Comparison of ENCODE assay signal across 14 cellular contexts in genomic region chr3:17847156-17847555, GRCh38.
DNase-seq lines count a peak whose midpoint lies in the region; ATAC-seq and TF ChIP-seq lines count a peak whose summit lies in the region.
"Had no signal": no experiment of that assay in that cellular context is flagged by ENCODE, and none has a peak within 500 bp of the region (broad histone marks: within the 10 kb centered on the region; RNA-seq: fewer than 3 reads in every experiment).

No MANE protein-coding gene starts in this region.

- no peaks in the 10 kb centered on the region for H3K27me3 ChIP-seq in endodermal cell (ENCODE audit: control insufficient read depth, insufficient read depth, low read length, poor library complexity, severe bottlenecking)
- H3K27me3 ChIP-seq: BLaER1 treated with 17β-estradiol and CSF1 and Interleukin-3, amounts not matched to agents 10 nM and 100 nM had no signal

- WGBS in endodermal cell (ENCODE audit: insufficient coverage in 1 of 2, insufficient read length in 1 of 2), 2 experiments, result 90 to 100% methylated on average over 5 of the region's 5 CpGs

- H3K9me3 Mint-ChIP-seq in endodermal cell, result peaks cover 17% of the 10 kb centered on the region

- peak overlapping the region; percentile 15 for H3K27ac Mint-ChIP-seq in endodermal cell
- H3K27ac Mint-ChIP-seq: CD4-positive, CD25-positive, alpha-beta regulatory T cell had no signal

- H3K4me3 ChIP-seq in endodermal cell (ENCODE audit: low read length), result no peak overlapping the region
- H3K4me3 ChIP-seq: BLaER1 treated with 17β-estradiol and CSF1 and Interleukin-3, amounts not matched to agents 10 nM and 100 nM; GM23248 had no signal

- no peak overlapping the region for H3K9ac ChIP-seq in endodermal cell (ENCODE audit: extremely low read depth, low read length, poor library complexity, severe bottlenecking)
- H3K9ac ChIP-seq: BLaER1 treated with 17β-estradiol and CSF1 and Interleukin-3, amounts not matched to agents 10 nM and 100 nM; GM23248 had no signal

- H3K27ac ChIP-seq in endodermal cell (ENCODE audit: low read depth, low read length), result no peak overlapping the region
- H3K27ac ChIP-seq: BLaER1 treated with 17β-estradiol and CSF1 and Interleukin-3, amounts not matched to agents 10 nM and 100 nM; GM23248 had no signal

- ATAC-seq in GM18498 (IDR thresholded peaks at IDR 0.05; ENCODE audit: unreplicated experiment) (peak; percentile 52), GM19438 (IDR thresholded peaks at IDR 0.05; ENCODE audit: low read depth, unreplicated experiment) (peak; percentile 85), HG03280 (IDR thresholded peaks at IDR 0.05; ENCODE audit: unreplicated experiment) (peak; percentile 51)

- no peak overlapping the region for H3K4me3 Mint-ChIP-seq in endodermal cell
- H3K4me3 Mint-ChIP-seq: CD4-positive, CD25-positive, alpha-beta regulatory T cell had no signal

- peaks cover 27% of the 10 kb centered on the region for H3K9me3 ChIP-seq in endodermal cell (ENCODE audit: control insufficient read depth, low read length)

- H3K36me3 ChIP-seq in endodermal cell (ENCODE audit: control insufficient read depth, insufficient read depth, low read length), result no peaks in the 10 kb centered on the region
- H3K36me3 ChIP-seq: BLaER1 treated with 17β-estradiol and CSF1 and Interleukin-3, amounts not matched to agents 10 nM and 100 nM had no signal

- no peaks in the 10 kb centered on the region for H3K27me3 Mint-ChIP-seq in endodermal cell (ENCODE audit: insufficient read depth)

- peaks cover 2% of the 10 kb centered on the region for H3K36me3 Mint-ChIP-seq in endodermal cell (ENCODE audit: low read depth)
- H3K36me3 Mint-ChIP-seq: CD4-positive, CD25-positive, alpha-beta regulatory T cell had no signal

- H3K4me1 ChIP-seq in endodermal cell (ENCODE audit: control insufficient read depth, insufficient read depth, low read length), result peaks cover 16% of the 10 kb centered on the region

- no peak for TF ChIP-seq CTCF in endodermal cell (conservative IDR thresholded peaks at IDR 0.05)

- H3K4me1 Mint-ChIP-seq in endodermal cell, result peaks cover 24% of the 10 kb centered on the region
- H3K4me1 Mint-ChIP-seq: CD4-positive, CD25-positive, alpha-beta regulatory T cell had no signal

- DNase-seq in endodermal cell (no peak), NCI-H524 (lab: John Stamatoyannopoulos, UW) (no peak), OCI-M1 (lab: John Stamatoyannopoulos, UW) (no peak)
- no peak for DNase-seq in activated CD8-positive, alpha-beta memory T cell treated with anti-CD3 and anti-CD28 coated beads, Interleukin-2, amount 50 U/mL, for 48 hours
- DNase-seq: 8988T; CD4-positive, CD25-positive, alpha-beta regulatory T cell; DMS53; GF-D8; KG1 had no signal
